Comparison of ENCODE assay signal across 1 cellular context in the genomic region with DNA sequence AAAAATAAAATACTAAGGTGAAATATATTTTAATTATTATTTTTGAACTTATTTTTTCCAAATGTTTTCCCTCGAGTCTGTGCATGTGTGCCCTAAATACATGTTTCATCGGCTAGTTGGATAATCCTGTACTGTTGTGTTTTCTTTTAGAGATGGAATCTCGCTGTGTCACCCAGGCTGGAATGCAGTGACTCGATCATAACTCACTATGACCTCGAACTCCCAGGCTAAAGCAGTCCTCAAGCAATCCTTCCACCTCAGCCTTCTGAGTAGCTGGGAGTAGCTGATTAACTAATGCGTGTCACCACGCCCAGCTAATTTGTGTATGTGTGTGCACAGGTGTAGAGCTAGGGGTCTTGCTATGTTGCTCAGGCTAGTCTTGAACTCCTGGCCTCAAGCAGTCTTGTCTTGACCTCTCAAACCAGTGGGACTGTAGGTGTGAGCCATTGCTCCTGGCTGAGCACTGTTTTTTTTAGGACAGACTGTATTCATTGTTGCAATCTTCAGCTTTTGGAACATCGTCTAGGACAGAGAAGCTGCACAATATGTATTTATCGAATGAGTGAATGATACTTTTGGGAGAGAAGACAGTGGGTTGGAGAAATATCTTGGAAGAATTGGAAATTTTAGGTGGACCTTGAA.
TF ChIP-seq lines count a peak whose summit lies in the region.

No MANE protein-coding gene starts in this region.

TF ChIP-seq in IMR-90, 13 proteins besides CTCF, POLR2A, EP300 and RAD21 (continued from another document):
- no peak for TF ChIP-seq USF2 (IDR thresholded peaks at IDR 0.05; ENCODE audit: low read depth, low read length)
- 0 out of 2 replicates have a peak, but pooled peaks have one; percentile 38 for TF ChIP-seq MXI1 (IDR thresholded peaks at IDR 0.05; ENCODE audit: borderline replicate concordance, low read depth, low read length)
- peak; percentile 12; the same call in 1 of the 2 replicates for TF ChIP-seq BHLHE40 (IDR thresholded peaks at IDR 0.05; ENCODE audit: low read depth, low read length)
- peak; percentile 16 for TF ChIP-seq RCOR1 (IDR thresholded peaks at IDR 0.05; ENCODE audit: insufficient replicate concordance, low read length)
